In the genomic region with DNA sequence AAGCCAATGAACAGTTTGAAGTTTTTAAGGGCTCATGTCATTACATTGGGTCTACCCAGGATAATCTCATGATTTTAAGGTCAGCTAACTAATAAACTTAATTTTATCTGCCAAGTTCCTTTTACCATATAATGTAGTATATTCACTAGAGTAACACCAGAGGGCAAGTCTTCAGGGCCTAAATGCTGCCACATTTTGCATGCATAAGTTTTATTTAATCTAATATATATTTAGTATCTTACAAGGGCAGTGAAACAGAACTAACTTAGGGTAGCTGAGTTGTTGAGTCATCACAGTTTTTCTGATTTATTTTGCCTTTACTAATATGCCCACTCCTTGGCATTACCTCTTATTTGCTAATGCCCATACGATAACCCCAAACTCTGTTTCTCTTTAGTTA, we compare ENCODE assay signal across 2 cellular contexts.
TF ChIP-seq lines count a peak whose summit lies in the region.

No MANE protein-coding gene starts in this region.

TF ChIP-seq in SK-N-SH treated with all-trans-retinoic acid at 6 μM for 48 hours, 23 proteins besides CTCF, POLR2A, EP300 and RAD21 (continued from another document):
- TF ChIP-seq, protein P1, sequence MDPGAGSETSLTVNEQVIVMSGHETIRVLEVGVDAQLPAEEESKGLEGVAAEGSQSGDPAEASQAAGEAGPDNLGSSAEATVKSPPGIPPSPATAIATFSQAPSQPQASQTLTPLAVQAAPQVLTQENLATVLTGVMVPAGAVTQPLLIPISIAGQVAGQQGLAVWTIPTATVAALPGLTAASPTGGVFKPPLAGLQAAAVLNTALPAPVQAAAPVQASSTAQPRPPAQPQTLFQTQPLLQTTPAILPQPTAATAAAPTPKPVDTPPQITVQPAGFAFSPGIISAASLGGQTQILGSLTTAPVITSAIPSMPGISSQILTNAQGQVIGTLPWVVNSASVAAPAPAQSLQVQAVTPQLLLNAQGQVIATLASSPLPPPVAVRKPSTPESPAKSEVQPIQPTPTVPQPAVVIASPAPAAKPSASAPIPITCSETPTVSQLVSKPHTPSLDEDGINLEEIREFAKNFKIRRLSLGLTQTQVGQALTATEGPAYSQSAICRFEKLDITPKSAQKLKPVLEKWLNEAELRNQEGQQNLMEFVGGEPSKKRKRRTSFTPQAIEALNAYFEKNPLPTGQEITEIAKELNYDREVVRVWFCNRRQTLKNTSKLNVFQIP (CRISPR knock-in tag; IDR thresholded peaks at IDR 0.05; ENCODE audit: borderline replicate concordance, low read depth) = no peak
- no peak for TF ChIP-seq ZC3H10 (CRISPR knock-in tag; IDR thresholded peaks at IDR 0.05)
- TF ChIP-seq BACH2 (CRISPR knock-in tag; IDR thresholded peaks at IDR 0.05; ENCODE audit: borderline replicate concordance) = no peak
- no peak for TF ChIP-seq ZFP3 (CRISPR knock-in tag; IDR thresholded peaks at IDR 0.05)
- no peak for TF ChIP-seq PPARA (CRISPR knock-in tag; IDR thresholded peaks at IDR 0.05; ENCODE audit: borderline replicate concordance)
- no peak for TF ChIP-seq GLIS3 (CRISPR knock-in tag; IDR thresholded peaks at IDR 0.05)
- no peak for TF ChIP-seq CSRNP3 (CRISPR knock-in tag; IDR thresholded peaks at IDR 0.05)
- no peak for TF ChIP-seq SNAI2 (CRISPR knock-in tag; IDR thresholded peaks at IDR 0.05)
- no peak for TF ChIP-seq ARNTL (CRISPR knock-in tag; IDR thresholded peaks at IDR 0.05; ENCODE audit: borderline replicate concordance, low read depth)
- TF ChIP-seq TSHZ2 (CRISPR knock-in tag; IDR thresholded peaks at IDR 0.05) = no peak
- no peak for TF ChIP-seq ESRRG (CRISPR knock-in tag; IDR thresholded peaks at IDR 0.05)
- TF ChIP-seq CSDC2 (CRISPR knock-in tag; IDR thresholded peaks at IDR 0.05) = no peak
- TF ChIP-seq ZNF8 (CRISPR knock-in tag; IDR thresholded peaks at IDR 0.05) = no peak
- TF ChIP-seq TOX (CRISPR knock-in tag; IDR thresholded peaks at IDR 0.05; ENCODE audit: borderline replicate concordance) = no peak

TF ChIP-seq in SK-N-SH, 30 proteins besides CTCF, POLR2A, EP300 and RAD21 (continued from another document):
- TF ChIP-seq, protein P2, sequence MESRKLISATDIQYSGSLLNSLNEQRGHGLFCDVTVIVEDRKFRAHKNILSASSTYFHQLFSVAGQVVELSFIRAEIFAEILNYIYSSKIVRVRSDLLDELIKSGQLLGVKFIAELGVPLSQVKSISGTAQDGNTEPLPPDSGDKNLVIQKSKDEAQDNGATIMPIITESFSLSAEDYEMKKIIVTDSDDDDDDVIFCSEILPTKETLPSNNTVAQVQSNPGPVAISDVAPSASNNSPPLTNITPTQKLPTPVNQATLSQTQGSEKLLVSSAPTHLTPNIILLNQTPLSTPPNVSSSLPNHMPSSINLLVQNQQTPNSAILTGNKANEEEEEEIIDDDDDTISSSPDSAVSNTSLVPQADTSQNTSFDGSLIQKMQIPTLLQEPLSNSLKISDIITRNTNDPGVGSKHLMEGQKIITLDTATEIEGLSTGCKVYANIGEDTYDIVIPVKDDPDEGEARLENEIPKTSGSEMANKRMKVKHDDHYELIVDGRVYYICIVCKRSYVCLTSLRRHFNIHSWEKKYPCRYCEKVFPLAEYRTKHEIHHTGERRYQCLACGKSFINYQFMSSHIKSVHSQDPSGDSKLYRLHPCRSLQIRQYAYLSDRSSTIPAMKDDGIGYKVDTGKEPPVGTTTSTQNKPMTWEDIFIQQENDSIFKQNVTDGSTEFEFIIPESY (IDR thresholded peaks at IDR 0.05; ENCODE audit: borderline replicate concordance, low read depth) = no peak
- TF ChIP-seq SMC3 (IDR thresholded peaks at IDR 0.05; ENCODE audit: low read depth, low read length) (no peak), MXI1 (IDR thresholded peaks at IDR 0.05; ENCODE audit: low read depth, low read length) (no peak), GATA2 (CRISPR knock-in tag; IDR thresholded peaks at IDR 0.05) (no peak), REST (IDR thresholded peaks at IDR 0.05; ENCODE audit: low read depth, low read length) (no peak), CHD2 (IDR thresholded peaks at IDR 0.05; ENCODE audit: low read length, partially characterized antibody) (no peak), SIN3A (IDR thresholded peaks at IDR 0.05; ENCODE audit: borderline replicate concordance, low read depth, low read length) (no peak)
